ENCODE assay signal across 27 cellular contexts in genomic region chrX:107743995-107744394, GRCh38. TPM values are rescaled to one million over a fixed set of nuclear protein-coding genes. Genes with fewer than 3 reads are reported as not detected.
DNase-seq lines count a peak whose midpoint lies in the region; ATAC-seq and TF ChIP-seq lines count a peak whose summit lies in the region.
"Had no signal": no experiment of that assay in that cellular context is flagged by ENCODE, and none has a peak within 500 bp of the region (broad histone marks: within the 10 kb centered on the region; RNA-seq: fewer than 3 reads in every experiment).

No MANE protein-coding gene starts in this region.

- TF ChIP-seq CTCF in adrenal gland (IDR thresholded peaks at IDR 0.05) = no peak
- TF ChIP-seq CTCF in dorsolateral prefrontal cortex (IDR thresholded peaks at IDR 0.05 in 54 of 56, conservative IDR thresholded peaks at IDR 0.05 in 2 of 56; ENCODE audit: low read depth in 1 of 56, partially characterized antibody in 56 of 56) = no peak
- no peak for TF ChIP-seq CTCF in parathyroid adenoma (IDR thresholded peaks at IDR 0.05)
- TF ChIP-seq CTCF in tibial artery (IDR thresholded peaks at IDR 0.05) = no peak

- H3K27me3 ChIP-seq in adrenal gland (no peaks in the 10 kb centered on the region), dorsolateral prefrontal cortex (peaks cover 0 to 91% (median 14%) of the 10 kb centered on the region in 45 donors), parathyroid adenoma (ENCODE audit: control insufficient read depth, insufficient read depth, low read length) (no peaks in the 10 kb centered on the region), tibial artery (no peaks in the 10 kb centered on the region)
- H3K27me3 ChIP-seq: Peyer's patch had no signal

- H3K36me3 ChIP-seq in adrenal gland (replicated peaks in 1 of 2) (no peaks in the 10 kb centered on the region), parathyroid adenoma (ENCODE audit: control insufficient read depth, insufficient read depth, low read length) (no peaks in the 10 kb centered on the region), tibial artery (no peaks in the 10 kb centered on the region)
- H3K36me3 ChIP-seq: BLaER1 treated with 17β-estradiol and CSF1 and Interleukin-3, amounts not matched to agents 10 nM and 100 nM; breast epithelium; HAP-1; Peyer's patch had no signal

- H3K4me1 ChIP-seq in adrenal gland (replicated peaks in 1 of 2) (peaks cover 61 to 86% of the 10 kb centered on the region in 2 donors), parathyroid adenoma (peaks cover 69% of the 10 kb centered on the region), tibial artery (peaks cover 6 to 79% (median 25%) of the 10 kb centered on the region in 4 donors)

- H3K4me3 ChIP-seq in adrenal gland (no peak overlapping the region), dorsolateral prefrontal cortex (no peak overlapping the region), parathyroid adenoma (ENCODE audit: low read depth, low read length) (no peak overlapping the region), tibial artery (no peak overlapping the region)
- H3K4me3 ChIP-seq: BLaER1 treated with 17β-estradiol and CSF1 and Interleukin-3, amounts not matched to agents 10 nM and 100 nM; breast epithelium; HAP-1; Peyer's patch had no signal

- peaks cover 10% of the 10 kb centered on the region for H3K79me2 ChIP-seq in parathyroid adenoma

- H3K9me3 ChIP-seq in adrenal gland (replicated peaks in 1 of 3) (no peaks in the 10 kb centered on the region), parathyroid adenoma (ENCODE audit: control insufficient read depth, low read length) (no peaks in the 10 kb centered on the region), tibial artery (no peaks in the 10 kb centered on the region)
- H3K9me3 ChIP-seq: BLaER1 treated with 17β-estradiol and CSF1 and Interleukin-3, amounts not matched to agents 10 nM and 100 nM; breast epithelium; HAP-1; Peyer's patch had no signal

- DNase-seq in adrenal gland = no peak
- no peak for DNase-seq in dorsolateral prefrontal cortex
- no peak for DNase-seq in tibial artery
- DNase-seq in SIG-M5 (lab: John Stamatoyannopoulos, UW) = no peak
- DNase-seq in foreskin melanocyte = no peak
- DNase-seq in activated T-cell treated with anti-CD3 and anti-CD28 coated beads, Interleukin-2, amount 50 U/mL, for 48 hours = no peak
- DNase-seq: activated CD4-positive, alpha-beta T cell treated with anti-CD3 and anti-CD28 coated beads for 1 hour; activated CD8-positive, alpha-beta memory T cell treated with anti-CD3 and anti-CD28 coated beads, Interleukin-2, amount 50 U/mL, for 48 hours; activated CD8-positive, alpha-beta T cell treated with anti-CD3 and anti-CD28 coated beads for 36 hours; activated naive CD4-positive, alpha-beta T cell treated with anti-CD3 and anti-CD28 coated beads for 36 hours; amniotic stem cell; effector CD4-positive, alpha-beta T cell; glutamatergic neuron; islet precursor cell; Kasumi-1; NCI-H1436 treated with DMSO at 0.1 percent for 48 hours; NCI-H748 treated with DMSO at 0.1 percent for 48 hours; Peyer's patch; stimulated activated naive CD8-positive, alpha-beta T cell treated with anti-CD3 and anti-CD28 coated beads, Interleukin-15, amount 100 ng/mL, for 72 hours had no signal

- 88 to 100% (median 94%) methylated on average over 3 to 7 of the region's 7 CpGs for WGBS in adrenal gland, 4 donors

- intact Hi-C loops in adrenal gland (cut with DNase I) = no loop called here
- intact Hi-C loops in dorsolateral prefrontal cortex (cut with DNase I) = loop anchor here (2.0 to 5.0 kb wide), 2 partner anchors 31 to 33 kb away; partner anchors contain the start of genes TSC22D3 (in 2 of the 2) and NCBP2L (in 1 of the 2)
- intact Hi-C loops in tibial artery (cut with DNase I; ENCODE audit: low total_unique reads) = no loop called here

- no peak overlapping the region for H3K9ac ChIP-seq in parathyroid adenoma
- H3K9ac ChIP-seq: BLaER1 treated with 17β-estradiol and CSF1 and Interleukin-3, amounts not matched to agents 10 nM and 100 nM had no signal

- H3K27ac ChIP-seq in adrenal gland = peak overlapping the region in 4 of 5 donors; percentile 69 to 95 (median 89)
- H3K27ac ChIP-seq in dorsolateral prefrontal cortex = peak overlapping the region in 58 of 59 donors; percentile 70 to 98 (median 95)
- H3K27ac ChIP-seq in parathyroid adenoma = peak overlapping the region; percentile 99
- H3K27ac ChIP-seq in tibial artery = peak overlapping the region; percentile 92 to 97
- H3K27ac ChIP-seq: BLaER1 treated with 17β-estradiol and CSF1 and Interleukin-3, amounts not matched to agents 10 nM and 100 nM had no signal

- H2AFZ ChIP-seq in parathyroid adenoma = no peak overlapping the region

- no peak overlapping the region for H3K4me2 ChIP-seq in parathyroid adenoma (ENCODE audit: low read length)
- H3K4me2 ChIP-seq: BLaER1 treated with 17β-estradiol and CSF1 and Interleukin-3, amounts not matched to agents 10 nM and 100 nM had no signal

- ATAC-seq in GM18861 (IDR thresholded peaks at IDR 0.05; ENCODE audit: unreplicated experiment) = no peak
- ATAC-seq: activated CD8-positive, alpha-beta T cell treated with anti-CD3 and anti-CD28 coated beads for 36 hours; stimulated activated naive CD8-positive, alpha-beta T cell treated with anti-CD3 and anti-CD28 coated beads, Interleukin-15, amount 100 ng/mL, for 72 hours had no signal

- TF ChIP-seq POLR2A in adrenal gland (IDR thresholded peaks at IDR 0.05) = no peak

RNA-seq across cellular contexts. Expression of gene TSC22D3, which starts 31.6 kb away (rescaled TPM):
- total RNA-seq in adrenal gland (100 to 1,000 TPM; 191 to 474 (median 379) TPM), dorsolateral prefrontal cortex (100 to 1,000 TPM in 104 of 120 experiments, 10 to 100 TPM in 16; 72.2 to 218 (median 129) TPM)
- polyA plus RNA-seq in adrenal gland = 100 to 1,000 TPM; 132 to 226 (median 146) TPM
- total RNA-seq: G401 had no signal

RNA-seq across cellular contexts. Expression of gene NCBP2L, which starts 33.5 kb away (rescaled TPM):
- 1 to 10 TPM in 6 of 8 donors, under 1 TPM in 2; 0.26 to 3.5 (median 1.3) TPM for total RNA-seq in adrenal gland
- polyA plus RNA-seq in adrenal gland = 1 to 10 TPM in 1 of 3 donors, under 1 TPM in 2; 0.40 to 2.3 (median 0.91) TPM
- 1 to 10 TPM in 1 of 120 experiments, under 1 TPM in 27, not detected in 92; 0.25 to 1.3 (median 0.47) TPM for total RNA-seq in dorsolateral prefrontal cortex
- total RNA-seq: activated CD8-positive, alpha-beta T cell treated with anti-CD3 and anti-CD28 coated beads for 36 hours; activated naive CD4-positive, alpha-beta T cell treated with anti-CD3 and anti-CD28 coated beads for 36 hours; breast epithelium; G401; mesothelial cell of epicardium; Peyer's patch; progenitor cell of endocrine pancreas had no signal

Comparison
In these comparisons a context has a peak if more than half of its experiments do, and no peak if none do; other contexts are left out.
1. intact Hi-C loops: an anchor here in dorsolateral prefrontal cortex (2.0 to 5.0 kb wide); none called in adrenal gland and tibial artery.